17 cellular contexts compared by ENCODE assay signal in genomic region chr1:227574926-227575325, GRCh38.
"Had no signal": no experiment of that assay in that cellular context is flagged by ENCODE, and none has a peak within 500 bp of the region (broad histone marks: within the 10 kb centered on the region; RNA-seq: fewer than 3 reads in every experiment).

No MANE protein-coding gene starts in this region.

- H3K4me1 ChIP-seq: stomach, suprapubic skin, testis, tibial artery, transverse colon, upper lobe of right lung, uterus, vagina had no signal

- H3K4me3 ChIP-seq: stomach, suprapubic skin, testis, thoracic aorta, thyroid gland, tibial artery, tibial nerve, transverse colon, upper lobe of left lung, upper lobe of right lung, uterus, vagina had no signal

- H3K27ac ChIP-seq: stomach, suprapubic skin, testis, thoracic aorta, thyroid gland, tibial artery, tibial nerve, transverse colon, upper lobe of left lung, upper lobe of right lung, uterus, vagina had no signal

- ATAC-seq: stimulated activated effector memory CD8-positive, alpha-beta T cell treated with anti-CD3 and anti-CD28 coated beads, Interleukin-12 subunit alpha, Interleukin-12 subunit beta, amount 100 ng/mL, for 72 hours; stimulated activated memory B cell treated with anti-CD40 and anti-IgM and Interleukin-4, amounts not matched to agents 10 μg/mL and 1 μg/mL and 100 μg/mL, for 72 hours; stimulated activated naive B cell treated with anti-CD40 and anti-IgM and Interleukin-4, amounts not matched to agents 10 μg/mL and 1 μg/mL and 100 μg/mL, for 72 hours; stimulated activated naive CD8-positive, alpha-beta T cell treated with anti-CD3 and anti-CD28 coated beads, Interleukin-15, amount 100 ng/mL, for 72 hours; stimulated activated naive CD8-positive, alpha-beta T cell treated with anti-CD3 and anti-CD28 coated beads, Interleukin-15, Interleukin-2, amounts not matched to agents 100 U/mL and 50 U/mL, for 24 hours; upper lobe of right lung had no signal

- H3K9me3 ChIP-seq: suprapubic skin, testis, thyroid gland, upper lobe of right lung, uterus, vagina had no signal

- H3K36me3 ChIP-seq: suprapubic skin, thoracic aorta, thyroid gland, tibial artery, transverse colon, upper lobe of left lung, upper lobe of right lung, uterus, vagina had no signal
